ENCODE assay signal across 1 cellular context in the genomic region with DNA sequence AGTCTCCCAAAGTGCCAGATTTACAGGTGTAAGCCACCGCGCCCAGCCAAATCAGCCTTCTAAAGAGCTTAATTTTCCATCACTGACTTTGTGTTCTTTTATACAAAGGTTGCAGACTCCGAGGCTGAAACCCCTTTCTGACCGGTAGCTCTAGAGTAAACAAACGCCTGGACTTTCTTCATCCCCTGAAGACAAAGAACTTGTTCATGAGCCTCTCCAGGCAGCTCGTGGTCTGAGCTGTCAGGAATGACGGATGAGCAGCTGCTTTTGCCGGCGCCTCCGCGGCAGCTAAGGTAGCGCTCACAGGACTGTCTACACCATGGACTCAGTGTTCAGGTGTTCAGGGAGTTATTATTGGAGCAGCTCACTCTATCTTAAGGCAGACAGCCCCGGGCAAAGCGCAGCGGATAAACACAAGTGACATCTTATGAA.
TF ChIP-seq lines count a peak whose summit lies in the region.

No MANE protein-coding gene starts in this region.

TF ChIP-seq in HepG2, 621 proteins besides CTCF, POLR2A, EP300 and RAD21 (continued from another document and continues in another):
- TF ChIP-seq, protein P1, sequence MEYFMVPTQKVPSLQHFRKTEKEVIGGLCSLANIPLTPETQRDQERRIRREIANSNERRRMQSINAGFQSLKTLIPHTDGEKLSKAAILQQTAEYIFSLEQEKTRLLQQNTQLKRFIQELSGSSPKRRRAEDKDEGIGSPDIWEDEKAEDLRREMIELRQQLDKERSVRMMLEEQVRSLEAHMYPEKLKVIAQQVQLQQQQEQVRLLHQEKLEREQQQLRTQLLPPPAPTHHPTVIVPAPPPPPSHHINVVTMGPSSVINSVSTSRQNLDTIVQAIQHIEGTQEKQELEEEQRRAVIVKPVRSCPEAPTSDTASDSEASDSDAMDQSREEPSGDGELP (IDR thresholded peaks at IDR 0.05; ENCODE audit: borderline replicate concordance, low read depth), result peak; percentile 92
- TF ChIP-seq MTA1 (CRISPR knock-in tag; IDR thresholded peaks at IDR 0.05; ENCODE audit: borderline replicate concordance), result peak; percentile 77; the same call in 1 of the 2 replicates
- TF ChIP-seq, protein P2, sequence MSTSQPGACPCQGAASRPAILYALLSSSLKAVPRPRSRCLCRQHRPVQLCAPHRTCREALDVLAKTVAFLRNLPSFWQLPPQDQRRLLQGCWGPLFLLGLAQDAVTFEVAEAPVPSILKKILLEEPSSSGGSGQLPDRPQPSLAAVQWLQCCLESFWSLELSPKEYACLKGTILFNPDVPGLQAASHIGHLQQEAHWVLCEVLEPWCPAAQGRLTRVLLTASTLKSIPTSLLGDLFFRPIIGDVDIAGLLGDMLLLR (CRISPR knock-in tag; IDR thresholded peaks at IDR 0.05), result no peak
- no peak for TF ChIP-seq ZNF549 (CRISPR knock-in tag; IDR thresholded peaks at IDR 0.05)
- no peak for TF ChIP-seq ATF7-NPFF (CRISPR knock-in tag; IDR thresholded peaks at IDR 0.05; ENCODE audit: low read depth)
- TF ChIP-seq, protein P3, sequence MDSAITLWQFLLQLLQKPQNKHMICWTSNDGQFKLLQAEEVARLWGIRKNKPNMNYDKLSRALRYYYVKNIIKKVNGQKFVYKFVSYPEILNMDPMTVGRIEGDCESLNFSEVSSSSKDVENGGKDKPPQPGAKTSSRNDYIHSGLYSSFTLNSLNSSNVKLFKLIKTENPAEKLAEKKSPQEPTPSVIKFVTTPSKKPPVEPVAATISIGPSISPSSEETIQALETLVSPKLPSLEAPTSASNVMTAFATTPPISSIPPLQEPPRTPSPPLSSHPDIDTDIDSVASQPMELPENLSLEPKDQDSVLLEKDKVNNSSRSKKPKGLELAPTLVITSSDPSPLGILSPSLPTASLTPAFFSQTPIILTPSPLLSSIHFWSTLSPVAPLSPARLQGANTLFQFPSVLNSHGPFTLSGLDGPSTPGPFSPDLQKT (CRISPR knock-in tag; IDR thresholded peaks at IDR 0.05; ENCODE audit: borderline replicate concordance), result no peak
- TF ChIP-seq PHF20 (CRISPR knock-in tag; IDR thresholded peaks at IDR 0.05), result no peak
- no peak for TF ChIP-seq ONECUT2 (CRISPR knock-in tag; IDR thresholded peaks at IDR 0.05)
- TF ChIP-seq ZFP82 (CRISPR knock-in tag; IDR thresholded peaks at IDR 0.05; ENCODE audit: borderline replicate concordance), result no peak
- peak; percentile 74 for TF ChIP-seq DPF2 (CRISPR knock-in tag; IDR thresholded peaks at IDR 0.05; ENCODE audit: borderline replicate concordance, low read depth)
- no peak for TF ChIP-seq NONO (IDR thresholded peaks at IDR 0.05)
- TF ChIP-seq NONO (CRISPR knock-in tag; conservative IDR thresholded peaks at IDR 0.05), result peak; percentile 63; the same call in 1 of the 2 replicates
- TF ChIP-seq ZNF619 (CRISPR knock-in tag; IDR thresholded peaks at IDR 0.05), result no peak
- TF ChIP-seq, protein P4, sequence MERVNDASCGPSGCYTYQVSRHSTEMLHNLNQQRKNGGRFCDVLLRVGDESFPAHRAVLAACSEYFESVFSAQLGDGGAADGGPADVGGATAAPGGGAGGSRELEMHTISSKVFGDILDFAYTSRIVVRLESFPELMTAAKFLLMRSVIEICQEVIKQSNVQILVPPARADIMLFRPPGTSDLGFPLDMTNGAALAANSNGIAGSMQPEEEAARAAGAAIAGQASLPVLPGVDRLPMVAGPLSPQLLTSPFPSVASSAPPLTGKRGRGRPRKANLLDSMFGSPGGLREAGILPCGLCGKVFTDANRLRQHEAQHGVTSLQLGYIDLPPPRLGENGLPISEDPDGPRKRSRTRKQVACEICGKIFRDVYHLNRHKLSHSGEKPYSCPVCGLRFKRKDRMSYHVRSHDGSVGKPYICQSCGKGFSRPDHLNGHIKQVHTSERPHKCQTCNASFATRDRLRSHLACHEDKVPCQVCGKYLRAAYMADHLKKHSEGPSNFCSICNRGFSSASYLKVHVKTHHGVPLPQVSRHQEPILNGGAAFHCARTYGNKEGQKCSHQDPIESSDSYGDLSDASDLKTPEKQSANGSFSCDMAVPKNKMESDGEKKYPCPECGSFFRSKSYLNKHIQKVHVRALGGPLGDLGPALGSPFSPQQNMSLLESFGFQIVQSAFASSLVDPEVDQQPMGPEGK (CRISPR knock-in tag; IDR thresholded peaks at IDR 0.05), result peak; percentile 26; the same call in 1 of the 2 replicates
- peak; percentile 79 for TF ChIP-seq KDM2A (CRISPR knock-in tag; IDR thresholded peaks at IDR 0.05; ENCODE audit: borderline replicate concordance, low read depth)
- TF ChIP-seq YEATS2 (CRISPR knock-in tag; IDR thresholded peaks at IDR 0.05; ENCODE audit: borderline replicate concordance), result no peak
- TF ChIP-seq ZBTB7B (CRISPR knock-in tag; IDR thresholded peaks at IDR 0.05), result peak; percentile 80; the same call in 1 of the 2 replicates
- no peak for TF ChIP-seq FOSL1 (CRISPR knock-in tag; IDR thresholded peaks at IDR 0.05; ENCODE audit: borderline replicate concordance)
- peak; percentile 89 for TF ChIP-seq ZNF331 (CRISPR knock-in tag; IDR thresholded peaks at IDR 0.05)
- TF ChIP-seq SYNCRIP (IDR thresholded peaks at IDR 0.05; ENCODE audit: insufficient read depth, low read depth, low read length), result no peak
- TF ChIP-seq, protein P5, sequence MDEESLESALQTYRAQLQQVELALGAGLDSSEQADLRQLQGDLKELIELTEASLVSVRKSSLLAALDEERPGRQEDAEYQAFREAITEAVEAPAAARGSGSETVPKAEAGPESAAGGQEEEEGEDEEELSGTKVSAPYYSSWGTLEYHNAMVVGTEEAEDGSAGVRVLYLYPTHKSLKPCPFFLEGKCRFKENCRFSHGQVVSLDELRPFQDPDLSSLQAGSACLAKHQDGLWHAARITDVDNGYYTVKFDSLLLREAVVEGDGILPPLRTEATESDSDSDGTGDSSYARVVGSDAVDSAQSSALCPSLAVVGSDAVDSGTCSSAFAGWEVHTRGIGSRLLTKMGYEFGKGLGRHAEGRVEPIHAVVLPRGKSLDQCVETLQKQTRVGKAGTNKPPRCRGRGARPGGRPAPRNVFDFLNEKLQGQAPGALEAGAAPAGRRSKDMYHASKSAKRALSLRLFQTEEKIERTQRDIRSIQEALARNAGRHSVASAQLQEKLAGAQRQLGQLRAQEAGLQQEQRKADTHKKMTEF (CRISPR knock-in tag; IDR thresholded peaks at IDR 0.05), result peak; percentile 87
- TF ChIP-seq ZSCAN9 (CRISPR knock-in tag; IDR thresholded peaks at IDR 0.05; ENCODE audit: borderline replicate concordance), result peak; percentile 85; the same call in 1 of the 2 replicates
- TF ChIP-seq ELF1 (CRISPR knock-in tag; IDR thresholded peaks at IDR 0.05), result peak; percentile 52; the same call in 1 of the 2 replicates
- TF ChIP-seq MAZ (IDR thresholded peaks at IDR 0.05; ENCODE audit: borderline replicate concordance, low read depth, low read length), result no peak
- 0 out of 2 replicates have a peak, but pooled peaks have one; percentile 21 for TF ChIP-seq MAZ (CRISPR knock-in tag; IDR thresholded peaks at IDR 0.05; ENCODE audit: low read depth)
- TF ChIP-seq TGIF2 (CRISPR knock-in tag; IDR thresholded peaks at IDR 0.05), result peak; percentile 96
- no peak for TF ChIP-seq NPAS2 (CRISPR knock-in tag; IDR thresholded peaks at IDR 0.05; ENCODE audit: borderline replicate concordance)
- no peak for TF ChIP-seq ZNF570 (CRISPR knock-in tag; IDR thresholded peaks at IDR 0.05; ENCODE audit: borderline replicate concordance)
- TF ChIP-seq, protein P6, sequence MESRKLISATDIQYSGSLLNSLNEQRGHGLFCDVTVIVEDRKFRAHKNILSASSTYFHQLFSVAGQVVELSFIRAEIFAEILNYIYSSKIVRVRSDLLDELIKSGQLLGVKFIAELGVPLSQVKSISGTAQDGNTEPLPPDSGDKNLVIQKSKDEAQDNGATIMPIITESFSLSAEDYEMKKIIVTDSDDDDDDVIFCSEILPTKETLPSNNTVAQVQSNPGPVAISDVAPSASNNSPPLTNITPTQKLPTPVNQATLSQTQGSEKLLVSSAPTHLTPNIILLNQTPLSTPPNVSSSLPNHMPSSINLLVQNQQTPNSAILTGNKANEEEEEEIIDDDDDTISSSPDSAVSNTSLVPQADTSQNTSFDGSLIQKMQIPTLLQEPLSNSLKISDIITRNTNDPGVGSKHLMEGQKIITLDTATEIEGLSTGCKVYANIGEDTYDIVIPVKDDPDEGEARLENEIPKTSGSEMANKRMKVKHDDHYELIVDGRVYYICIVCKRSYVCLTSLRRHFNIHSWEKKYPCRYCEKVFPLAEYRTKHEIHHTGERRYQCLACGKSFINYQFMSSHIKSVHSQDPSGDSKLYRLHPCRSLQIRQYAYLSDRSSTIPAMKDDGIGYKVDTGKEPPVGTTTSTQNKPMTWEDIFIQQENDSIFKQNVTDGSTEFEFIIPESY (CRISPR knock-in tag; IDR thresholded peaks at IDR 0.05), result peak; percentile 78
- peak; percentile 63 for TF ChIP-seq ARNTL (CRISPR knock-in tag; IDR thresholded peaks at IDR 0.05)
- no peak for TF ChIP-seq ZFP36L1 (CRISPR knock-in tag; IDR thresholded peaks at IDR 0.05)
- TF ChIP-seq ZNF326 (CRISPR knock-in tag; IDR thresholded peaks at IDR 0.05; ENCODE audit: borderline replicate concordance), result no peak
- no peak for TF ChIP-seq HCFC1 (IDR thresholded peaks at IDR 0.05; ENCODE audit: low read depth, low read length)
- TF ChIP-seq ERF (CRISPR knock-in tag; IDR thresholded peaks at IDR 0.05), result peak; percentile 85
- TF ChIP-seq REPIN1 (CRISPR knock-in tag; IDR thresholded peaks at IDR 0.05; ENCODE audit: borderline replicate concordance, low read depth), result peak; percentile 59; the same call in 1 of the 2 replicates
- peak; percentile 78 for TF ChIP-seq KDM4B (CRISPR knock-in tag; IDR thresholded peaks at IDR 0.05)
- TF ChIP-seq, protein P7, sequence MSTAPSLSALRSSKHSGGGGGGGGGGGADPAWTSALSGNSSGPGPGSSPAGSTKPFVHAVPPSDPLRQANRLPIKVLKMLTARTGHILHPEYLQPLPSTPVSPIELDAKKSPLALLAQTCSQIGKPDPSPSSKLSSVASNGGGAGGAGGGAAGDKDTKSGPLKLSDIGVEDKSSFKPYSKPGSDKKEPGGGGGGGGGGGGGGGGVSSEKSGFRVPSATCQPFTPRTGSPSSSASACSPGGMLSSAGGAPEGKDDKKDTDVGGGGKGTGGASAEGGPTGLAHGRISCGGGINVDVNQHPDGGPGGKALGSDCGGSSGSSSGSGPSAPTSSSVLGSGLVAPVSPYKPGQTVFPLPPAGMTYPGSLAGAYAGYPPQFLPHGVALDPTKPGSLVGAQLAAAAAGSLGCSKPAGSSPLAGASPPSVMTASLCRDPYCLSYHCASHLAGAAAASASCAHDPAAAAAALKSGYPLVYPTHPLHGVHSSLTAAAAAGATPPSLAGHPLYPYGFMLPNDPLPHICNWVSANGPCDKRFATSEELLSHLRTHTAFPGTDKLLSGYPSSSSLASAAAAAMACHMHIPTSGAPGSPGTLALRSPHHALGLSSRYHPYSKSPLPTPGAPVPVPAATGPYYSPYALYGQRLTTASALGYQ (CRISPR knock-in tag; IDR thresholded peaks at IDR 0.05), result peak; percentile 72
- no peak for TF ChIP-seq ZNF598 (CRISPR knock-in tag; IDR thresholded peaks at IDR 0.05; ENCODE audit: borderline replicate concordance)
- TF ChIP-seq, protein P8, sequence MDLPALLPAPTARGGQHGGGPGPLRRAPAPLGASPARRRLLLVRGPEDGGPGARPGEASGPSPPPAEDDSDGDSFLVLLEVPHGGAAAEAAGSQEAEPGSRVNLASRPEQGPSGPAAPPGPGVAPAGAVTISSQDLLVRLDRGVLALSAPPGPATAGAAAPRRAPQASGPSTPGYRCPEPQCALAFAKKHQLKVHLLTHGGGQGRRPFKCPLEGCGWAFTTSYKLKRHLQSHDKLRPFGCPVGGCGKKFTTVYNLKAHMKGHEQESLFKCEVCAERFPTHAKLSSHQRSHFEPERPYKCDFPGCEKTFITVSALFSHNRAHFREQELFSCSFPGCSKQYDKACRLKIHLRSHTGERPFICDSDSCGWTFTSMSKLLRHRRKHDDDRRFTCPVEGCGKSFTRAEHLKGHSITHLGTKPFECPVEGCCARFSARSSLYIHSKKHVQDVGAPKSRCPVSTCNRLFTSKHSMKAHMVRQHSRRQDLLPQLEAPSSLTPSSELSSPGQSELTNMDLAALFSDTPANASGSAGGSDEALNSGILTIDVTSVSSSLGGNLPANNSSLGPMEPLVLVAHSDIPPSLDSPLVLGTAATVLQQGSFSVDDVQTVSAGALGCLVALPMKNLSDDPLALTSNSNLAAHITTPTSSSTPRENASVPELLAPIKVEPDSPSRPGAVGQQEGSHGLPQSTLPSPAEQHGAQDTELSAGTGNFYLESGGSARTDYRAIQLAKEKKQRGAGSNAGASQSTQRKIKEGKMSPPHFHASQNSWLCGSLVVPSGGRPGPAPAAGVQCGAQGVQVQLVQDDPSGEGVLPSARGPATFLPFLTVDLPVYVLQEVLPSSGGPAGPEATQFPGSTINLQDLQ (CRISPR knock-in tag; IDR thresholded peaks at IDR 0.05), result no peak
- no peak for TF ChIP-seq ZNF547 (CRISPR knock-in tag; IDR thresholded peaks at IDR 0.05)
- TF ChIP-seq ZFP90 (CRISPR knock-in tag; IDR thresholded peaks at IDR 0.05; ENCODE audit: borderline replicate concordance), result no peak
- TF ChIP-seq CENPT (CRISPR knock-in tag; IDR thresholded peaks at IDR 0.05; ENCODE audit: low read depth), result no peak
- TF ChIP-seq PHF21A (CRISPR knock-in tag; IDR thresholded peaks at IDR 0.05), result peak; percentile 87
- no peak for TF ChIP-seq ZNF207 (IDR thresholded peaks at IDR 0.05; ENCODE audit: borderline replicate concordance)
- no peak for TF ChIP-seq NR1H2 (CRISPR knock-in tag; IDR thresholded peaks at IDR 0.05; ENCODE audit: borderline replicate concordance, low read depth)
- peak; percentile 69; the same call in 1 of the 2 replicates for TF ChIP-seq MEF2D (CRISPR knock-in tag; IDR thresholded peaks at IDR 0.05)
- no peak for TF ChIP-seq ZNF616 (CRISPR knock-in tag; IDR thresholded peaks at IDR 0.05; ENCODE audit: low read depth)
- TF ChIP-seq, protein P9, sequence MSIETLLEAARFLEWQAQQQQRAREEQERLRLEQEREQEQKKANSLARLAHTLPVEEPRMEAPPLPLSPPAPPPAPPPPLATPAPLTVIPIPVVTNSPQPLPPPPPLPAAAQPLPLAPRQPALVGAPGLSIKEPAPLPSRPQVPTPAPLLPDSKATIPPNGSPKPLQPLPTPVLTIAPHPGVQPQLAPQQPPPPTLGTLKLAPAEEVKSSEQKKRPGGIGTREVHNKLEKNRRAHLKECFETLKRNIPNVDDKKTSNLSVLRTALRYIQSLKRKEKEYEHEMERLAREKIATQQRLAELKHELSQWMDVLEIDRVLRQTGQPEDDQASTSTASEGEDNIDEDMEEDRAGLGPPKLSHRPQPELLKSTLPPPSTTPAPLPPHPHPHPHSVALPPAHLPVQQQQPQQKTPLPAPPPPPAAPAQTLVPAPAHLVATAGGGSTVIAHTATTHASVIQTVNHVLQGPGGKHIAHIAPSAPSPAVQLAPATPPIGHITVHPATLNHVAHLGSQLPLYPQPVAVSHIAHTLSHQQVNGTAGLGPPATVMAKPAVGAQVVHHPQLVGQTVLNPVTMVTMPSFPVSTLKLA (IDR thresholded peaks at IDR 0.05), result peak; percentile 64
- TF ChIP-seq ZBTB1 (CRISPR knock-in tag; IDR thresholded peaks at IDR 0.05; ENCODE audit: borderline replicate concordance), result no peak
- TF ChIP-seq ASH2L (IDR thresholded peaks at IDR 0.05; ENCODE audit: insufficient read length, low read depth, low read length), result peak; percentile 38
- TF ChIP-seq RBFOX2 (IDR thresholded peaks at IDR 0.05; ENCODE audit: low read depth, low read length), result no peak
